Comparison of ENCODE assay signal across 30 cellular contexts in genomic region chr13:50156722-50157121, GRCh38.
A peak's percentile ranks its signal among the peaks of the same experiment; 100 is the strongest.
DNase-seq lines count a peak whose midpoint lies in the region; TF ChIP-seq lines count a peak whose summit lies in the region.
"Had no signal": no experiment of that assay in that cellular context is flagged by ENCODE, and none has a peak within 500 bp of the region (broad histone marks: within the 10 kb centered on the region; RNA-seq: fewer than 3 reads in every experiment).

No MANE protein-coding gene starts in this region.

- peak; percentile 37 for DNase-seq in NCI-H82 (lab: John Stamatoyannopoulos, UW)
- DNase-seq in NCI-H82 treated with DMSO at 0.1 percent for 48 hours (lab: John Stamatoyannopoulos, UW; ENCODE audit: unreplicated experiment): no peak
- DNase-seq in cardiac fibroblast (ENCODE audit: low read depth in 2 of 2): peak; percentile 35 to 39
- peak; percentile 18 for DNase-seq in nephron progenitor cell
- DNase-seq in tibial nerve (ENCODE audit: low spot score in 2 of 2): peak in 1 of 2 donors; percentile 44
- no peak for DNase-seq in superior temporal gyrus (ENCODE audit: extremely low spot score)
- DNase-seq in BE2C: no peak
- DNase-seq in activated CD4-positive, alpha-beta T cell treated with anti-CD3 and anti-CD28 coated beads, Interleukin-2, amount 10 ng/mL, durations not matched to agents 24 days and 14 days: no peak
- DNase-seq: 8988T; activated CD8-positive, alpha-beta memory T cell treated with anti-CD3 and anti-CD28 coated beads, Interleukin-2, amount 50 U/mL, for 48 hours; activated CD8-positive, alpha-beta T cell treated with anti-CD3 and anti-CD28 coated beads for 36 hours; activated naive CD4-positive, alpha-beta T cell treated with Interleukin-2 at 50 U/mL for 16 hours; Calu3; DMS79 treated with DMSO at 0.1 percent for 48 hours; dorsolateral prefrontal cortex; esophagus squamous epithelium; GF-D8; KG1; naive thymus-derived CD4-positive, alpha-beta T cell; NCI-H2029; NCI-H2227 treated with DMSO at 0.1 percent for 48 hours; NCI-H526 treated with DMSO at 0.1 percent for 48 hours; stimulated activated naive B cell treated with anti-CD40 and anti-IgM and Interleukin-4, amounts not matched to agents 10 μg/mL and 1 μg/mL and 100 μg/mL, for 72 hours; T-helper 2 cell; upper lobe of right lung had no signal

- TF ChIP-seq CTCF in cardiac fibroblast (IDR thresholded peaks at IDR 0.05; ENCODE audit: low read depth, low read length): no peak
- no peak for TF ChIP-seq CTCF in nephron progenitor cell (IDR thresholded peaks at IDR 0.05)
- no peak for TF ChIP-seq CTCF in tibial nerve (IDR thresholded peaks at IDR 0.05)
- no peak for TF ChIP-seq CTCF in BE2C (IDR thresholded peaks at IDR 0.05; ENCODE audit: low read depth, low read length)

- no peaks in the 10 kb centered on the region for H3K9me3 Mint-ChIP-seq in nephron progenitor cell
- peaks cover 3% of the 10 kb centered on the region for H3K9me3 Mint-ChIP-seq in activated CD4-positive, alpha-beta T cell treated with anti-CD3 and anti-CD28 coated beads, Interleukin-2, amount 10 ng/mL, durations not matched to agents 24 days and 14 days
- H3K9me3 Mint-ChIP-seq: activated CD8-positive, alpha-beta T cell treated with anti-CD3 and anti-CD28 coated beads for 36 hours; activated T-helper 1 cell treated with anti-CD3 and anti-CD28 coated beads, Interleukin-12 subunit alpha, Interleukin-12 subunit beta, Interleukin-2, Interleukin-4 antibody, amounts not matched to agents 30 ng/mL and 10 ng/mL and 1 ng/mL, durations not matched to agents 14 hours and 24 hours and 36 hours; naive thymus-derived CD4-positive, alpha-beta T cell; stimulated activated naive B cell treated with anti-CD40 and anti-IgM and Interleukin-4, amounts not matched to agents 10 μg/mL and 1 μg/mL and 100 μg/mL, for 72 hours had no signal

- H3K27ac Mint-ChIP-seq in nephron progenitor cell: no peak overlapping the region
- no peak overlapping the region for H3K27ac Mint-ChIP-seq in activated CD4-positive, alpha-beta T cell treated with anti-CD3 and anti-CD28 coated beads, Interleukin-2, amount 10 ng/mL, durations not matched to agents 24 days and 14 days
- H3K27ac Mint-ChIP-seq: activated CD8-positive, alpha-beta T cell treated with anti-CD3 and anti-CD28 coated beads for 36 hours; activated T-helper 1 cell treated with anti-CD3 and anti-CD28 coated beads, Interleukin-12 subunit alpha, Interleukin-12 subunit beta, Interleukin-2, Interleukin-4 antibody, amounts not matched to agents 30 ng/mL and 10 ng/mL and 1 ng/mL, durations not matched to agents 14 hours and 24 hours and 36 hours; naive thymus-derived CD4-positive, alpha-beta T cell; stimulated activated naive B cell treated with anti-CD40 and anti-IgM and Interleukin-4, amounts not matched to agents 10 μg/mL and 1 μg/mL and 100 μg/mL, for 72 hours had no signal

- TF ChIP-seq EP300 in tibial nerve (IDR thresholded peaks at IDR 0.05): peak in 1 of 2 donors; percentile 72

- TF ChIP-seq POLR2A in tibial nerve (IDR thresholded peaks at IDR 0.05): no peak

- no peak overlapping the region for H3K4me3 Mint-ChIP-seq in nephron progenitor cell
- no peak overlapping the region for H3K4me3 Mint-ChIP-seq in activated CD4-positive, alpha-beta T cell treated with anti-CD3 and anti-CD28 coated beads, Interleukin-2, amount 10 ng/mL, durations not matched to agents 24 days and 14 days
- H3K4me3 Mint-ChIP-seq: activated CD8-positive, alpha-beta T cell treated with anti-CD3 and anti-CD28 coated beads for 36 hours; activated T-helper 1 cell treated with anti-CD3 and anti-CD28 coated beads, Interleukin-12 subunit alpha, Interleukin-12 subunit beta, Interleukin-2, Interleukin-4 antibody, amounts not matched to agents 30 ng/mL and 10 ng/mL and 1 ng/mL, durations not matched to agents 14 hours and 24 hours and 36 hours; naive thymus-derived CD4-positive, alpha-beta T cell; stimulated activated naive B cell treated with anti-CD40 and anti-IgM and Interleukin-4, amounts not matched to agents 10 μg/mL and 1 μg/mL and 100 μg/mL, for 72 hours had no signal

- H3K4me1 ChIP-seq in tibial nerve (peaks cover 0 to 34% (median 1%) of the 10 kb centered on the region in 4 donors), BE2C (peaks cover 3% of the 10 kb centered on the region; the same call in 1 of the 2 replicates)
- H3K4me1 ChIP-seq: suprapubic skin, upper lobe of right lung had no signal

- H3K4me3 ChIP-seq in cardiac fibroblast (replicated peaks in 1 of 2; ENCODE audit: low read depth in 2 of 2, low read length in 2 of 2): no peak overlapping the region
- no peak overlapping the region for H3K4me3 ChIP-seq in tibial nerve
- H3K4me3 ChIP-seq in BE2C (ENCODE audit: low read depth, low read length): no peak overlapping the region
- H3K4me3 ChIP-seq: adrenal gland, dorsolateral prefrontal cortex, esophagus squamous epithelium, skin epidermis, suprapubic skin, upper lobe of right lung had no signal

- H3K27me3 ChIP-seq in tibial nerve (no peaks in the 10 kb centered on the region), BE2C (no peaks in the 10 kb centered on the region)
- H3K27me3 ChIP-seq: adrenal gland, dorsolateral prefrontal cortex, esophagus squamous epithelium, suprapubic skin, upper lobe of right lung had no signal

- no peaks in the 10 kb centered on the region for H3K36me3 ChIP-seq in tibial nerve
- no peaks in the 10 kb centered on the region for H3K36me3 ChIP-seq in BE2C
- H3K36me3 ChIP-seq: adrenal gland, esophagus squamous epithelium, suprapubic skin, upper lobe of right lung had no signal

- H3K36me3 Mint-ChIP-seq in nephron progenitor cell (ENCODE audit: low read depth): no peaks in the 10 kb centered on the region
- H3K36me3 Mint-ChIP-seq in activated CD4-positive, alpha-beta T cell treated with anti-CD3 and anti-CD28 coated beads, Interleukin-2, amount 10 ng/mL, durations not matched to agents 24 days and 14 days (ENCODE audit: low read depth): no peaks in the 10 kb centered on the region
- H3K36me3 Mint-ChIP-seq: brain; naive thymus-derived CD4-positive, alpha-beta T cell had no signal

- intact Hi-C loops in activated CD4-positive, alpha-beta T cell treated with anti-CD3 and anti-CD28 coated beads, Interleukin-2, amount 10 ng/mL, durations not matched to agents 24 days and 14 days (cut with micrococcal nuclease): no loop called here

- H3K4me1 Mint-ChIP-seq in nephron progenitor cell: peaks cover 34% of the 10 kb centered on the region
- H3K4me1 Mint-ChIP-seq in activated CD4-positive, alpha-beta T cell treated with anti-CD3 and anti-CD28 coated beads, Interleukin-2, amount 10 ng/mL, durations not matched to agents 24 days and 14 days: peaks cover 4% of the 10 kb centered on the region

- H3K9me3 ChIP-seq in tibial nerve (no peaks in the 10 kb centered on the region), BE2C (no peaks in the 10 kb centered on the region)
- H3K9me3 ChIP-seq: adrenal gland, esophagus squamous epithelium, suprapubic skin, upper lobe of right lung had no signal

- peaks cover 3% of the 10 kb centered on the region for H3K27me3 Mint-ChIP-seq in nephron progenitor cell (ENCODE audit: low read depth, poor library complexity)
- peaks cover 44% of the 10 kb centered on the region for H3K27me3 Mint-ChIP-seq in activated CD4-positive, alpha-beta T cell treated with anti-CD3 and anti-CD28 coated beads, Interleukin-2, amount 10 ng/mL, durations not matched to agents 24 days and 14 days
- H3K27me3 Mint-ChIP-seq: activated CD8-positive, alpha-beta T cell treated with anti-CD3 and anti-CD28 coated beads for 36 hours; stimulated activated naive B cell treated with anti-CD40 and anti-IgM and Interleukin-4, amounts not matched to agents 10 μg/mL and 1 μg/mL and 100 μg/mL, for 72 hours had no signal

- peak overlapping the region in 3 of 4 donors; percentile 17 to 71 (median 65) for H3K27ac ChIP-seq in tibial nerve
- H3K27ac ChIP-seq: adrenal gland, dorsolateral prefrontal cortex, esophagus squamous epithelium, skin epidermis, suprapubic skin, upper lobe of right lung had no signal

- WGBS in tibial nerve, 2 donors: 20 to 27% methylated on average over 4 of the region's 4 CpGs

Comparison
In these comparisons a context has a peak if more than half of its experiments do, and no peak if none do; other contexts are left out.
1. DNase-seq: peak in NCI-H82 (single experiment), cardiac fibroblast (2 of 2) and nephron progenitor cell (single experiment); none in NCI-H82 treated with DMSO at 0.1 percent for 48 hours (single experiment), superior temporal gyrus (single experiment), BE2C (single experiment) and activated CD4-positive, alpha-beta T cell treated with anti-CD3 and anti-CD28 coated beads, Interleukin-2, amount 10 ng/mL, durations not matched to agents 24 days and 14 days (single experiment).